In genomic region chr5:177086918-177087706, GRCh38 we compare ENCODE assay signal across 1 cellular context.
TF ChIP-seq lines count a peak whose summit lies in the region.

No MANE protein-coding gene starts in this region.

TF ChIP-seq in SK-N-SH treated with all-trans-retinoic acid at 6 μM for 48 hours, 23 proteins besides CTCF, POLR2A, EP300 and RAD21 (continued from another document):
- TF ChIP-seq CREB5 (CRISPR knock-in tag; IDR thresholded peaks at IDR 0.05; ENCODE audit: low read depth) (no peak), ZFP30 (CRISPR knock-in tag; IDR thresholded peaks at IDR 0.05) (no peak), TSHZ2 (CRISPR knock-in tag; IDR thresholded peaks at IDR 0.05) (no peak)
